1 cellular context compared by ENCODE assay signal in the genomic region with DNA sequence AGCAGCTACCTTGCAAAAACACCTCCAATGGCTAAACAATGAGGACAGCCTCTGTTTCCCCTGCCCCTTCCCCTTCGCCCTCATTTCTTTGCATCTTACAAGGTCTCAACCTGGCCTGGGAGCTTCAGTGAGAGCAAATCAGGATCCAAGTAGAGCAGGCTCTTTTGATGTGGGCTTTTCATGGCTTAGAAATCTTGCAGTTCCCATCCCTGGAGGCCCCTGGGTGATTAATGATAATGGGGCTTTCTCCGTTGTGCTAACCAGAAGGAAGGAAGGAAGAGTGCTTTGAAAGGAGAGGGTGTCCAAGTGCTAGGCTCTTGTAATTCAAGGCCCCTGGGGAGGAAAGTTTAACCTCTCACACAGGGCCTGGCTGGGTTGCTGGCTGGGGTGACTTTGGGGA.
TF ChIP-seq lines count a peak whose summit lies in the region.

No MANE protein-coding gene starts in this region.

TF ChIP-seq in GM23338, 12 proteins besides CTCF, POLR2A, EP300 and RAD21 (continued from another document):
- TF ChIP-seq REST (IDR thresholded peaks at IDR 0.05; ENCODE audit: unreplicated experiment) (no peak), EZH2 (IDR thresholded peaks at IDR 0.05; ENCODE audit: low read depth, unreplicated experiment) (no peak), EZH2phosphoT487 (IDR thresholded peaks at IDR 0.05; ENCODE audit: unreplicated experiment) (no peak)
- TF ChIP-seq, protein P1, sequence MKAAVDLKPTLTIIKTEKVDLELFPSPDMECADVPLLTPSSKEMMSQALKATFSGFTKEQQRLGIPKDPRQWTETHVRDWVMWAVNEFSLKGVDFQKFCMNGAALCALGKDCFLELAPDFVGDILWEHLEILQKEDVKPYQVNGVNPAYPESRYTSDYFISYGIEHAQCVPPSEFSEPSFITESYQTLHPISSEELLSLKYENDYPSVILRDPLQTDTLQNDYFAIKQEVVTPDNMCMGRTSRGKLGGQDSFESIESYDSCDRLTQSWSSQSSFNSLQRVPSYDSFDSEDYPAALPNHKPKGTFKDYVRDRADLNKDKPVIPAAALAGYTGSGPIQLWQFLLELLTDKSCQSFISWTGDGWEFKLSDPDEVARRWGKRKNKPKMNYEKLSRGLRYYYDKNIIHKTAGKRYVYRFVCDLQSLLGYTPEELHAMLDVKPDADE (IDR thresholded peaks at IDR 0.05): no peak
